15 cellular contexts compared by ENCODE assay signal in the genomic region with DNA sequence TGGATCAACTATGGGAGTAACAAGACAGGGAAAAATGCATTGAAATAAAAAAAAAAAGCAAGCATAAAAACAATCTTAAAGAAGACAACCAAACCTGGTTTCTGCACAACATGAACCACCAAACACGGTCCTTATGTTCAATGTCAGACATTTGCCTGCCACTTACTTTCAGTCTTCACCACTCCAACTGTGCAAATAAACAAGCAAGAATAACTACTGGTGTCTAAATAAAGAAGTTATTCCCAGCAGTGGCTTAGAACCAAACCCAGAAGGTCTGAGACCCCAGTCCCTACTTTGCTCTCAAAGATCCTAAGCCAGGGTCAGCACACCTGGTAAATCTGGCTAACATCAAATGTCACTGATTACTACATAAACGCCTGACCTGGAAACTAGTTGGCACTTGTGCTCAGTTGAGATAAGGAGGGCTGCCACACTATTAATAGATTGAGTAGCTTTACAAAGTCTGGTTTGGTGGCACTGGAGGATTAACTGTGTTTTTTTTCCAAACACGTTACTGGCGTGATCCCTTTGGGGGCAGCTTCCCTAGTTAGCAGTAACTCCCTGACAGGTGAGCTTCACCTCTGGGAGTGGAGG.
"Had no signal": no experiment of that assay in that cellular context is flagged by ENCODE, and none has a peak within 500 bp of the region (broad histone marks: within the 10 kb centered on the region; RNA-seq: fewer than 3 reads in every experiment).

No MANE protein-coding gene starts in this region.

- H3K36me3 ChIP-seq: ovary had no signal

- H3K27ac ChIP-seq: ovary had no signal

- ATAC-seq: activated T-cell treated with anti-CD3 and anti-CD28 coated beads, Interleukin-2, amount 50 U/mL, for 72 hours; esophagus mucosa; mucosa of descending colon; naive thymus-derived CD4-positive, alpha-beta T cell had no signal

- H3K4me3 ChIP-seq: mucosa of descending colon, ovary had no signal

- DNase-seq: activated CD4-positive, alpha-beta T cell treated with anti-CD3 and anti-CD28 coated beads, Interleukin-2, amount 10 ng/mL, durations not matched to agents 24 days and 14 days; activated CD4-positive, CD25-positive, alpha-beta regulatory T cell; activated CD8-positive, alpha-beta memory T cell treated with anti-CD3 and anti-CD28 coated beads, Interleukin-2, amount 50 U/mL, for 48 hours; activated naive CD8-positive, alpha-beta T cell treated with anti-CD3 and anti-CD28 coated beads, Interleukin-2, amount 10 ng/mL, durations not matched to agents 7 days and 5 days; activated T-cell treated with anti-CD3 and anti-CD28 coated beads, Interleukin-2, amount 50 U/mL, for 72 hours; hypothalamus; mucosa of descending colon; naive thymus-derived CD4-positive, alpha-beta T cell; ovary; stimulated activated CD4-positive, alpha-beta T cell treated with anti-CD3 and anti-CD28 coated beads, Interleukin-15, amount 100 ng/mL, for 24 hours; stimulated activated CD4-positive, alpha-beta T cell treated with anti-CD3 and anti-CD28 coated beads, Interleukin-4, amount 100 ng/mL, for 1 hour; stimulated activated naive CD4-positive, alpha-beta T cell; trophoblast cell had no signal

- H3K9me3 ChIP-seq: mucosa of descending colon, ovary had no signal

- FAIRE-seq: endometrium had no signal

- H3K27me3 ChIP-seq: ovary had no signal
